ENCODE assay signal across 13 cellular contexts in the genomic region with DNA sequence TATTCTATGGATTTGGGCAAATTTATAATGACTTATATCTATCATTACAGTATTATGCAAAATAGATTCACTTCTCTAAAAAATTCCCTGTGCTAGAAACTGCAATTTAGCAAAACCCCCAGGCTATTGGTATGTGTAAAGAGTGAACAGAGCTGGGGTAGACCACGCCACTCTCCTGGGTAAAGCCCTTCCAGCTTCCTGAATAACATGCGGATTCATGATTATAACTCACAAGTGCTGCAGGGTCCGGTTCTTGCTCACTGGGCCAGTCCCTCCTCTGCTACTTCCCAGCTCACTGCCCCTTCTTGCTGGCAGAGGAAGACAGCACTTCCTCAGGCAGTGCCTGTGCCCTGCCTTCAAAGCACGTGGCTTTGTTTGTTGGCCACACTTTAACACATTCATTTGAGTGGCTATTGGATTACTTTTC. TPM values are rescaled to one million over a fixed set of nuclear protein-coding genes. Genes with fewer than 3 reads are reported as not detected.
A peak's percentile ranks its signal among the peaks of the same experiment; 100 is the strongest.
DNase-seq lines count a peak whose midpoint lies in the region; ATAC-seq and TF ChIP-seq lines count a peak whose summit lies in the region.
"Had no signal": no experiment of that assay in that cellular context is flagged by ENCODE, and none has a peak within 500 bp of the region (broad histone marks: within the 10 kb centered on the region; RNA-seq: fewer than 3 reads in every experiment).

No MANE protein-coding gene starts in this region.

- no peak overlapping the region for H3K27ac Mint-ChIP-seq in activated CD4-positive, alpha-beta T cell treated with anti-CD3 and anti-CD28 coated beads, Interleukin-2, amount 10 ng/mL, durations not matched to agents 7 days and 5 days

- WGBS in heart right ventricle, 2 donors, result 61 to 76% methylated on average over 4 of the region's 4 CpGs
- WGBS in right cardiac atrium, result 61% methylated on average over 4 of the region's 4 CpGs
- 63 to 71% methylated on average over 4 of the region's 4 CpGs for whole genome bisulfite sequencing in aorta, 2 donors

- no peaks in the 10 kb centered on the region for H3K27me3 Mint-ChIP-seq in activated CD4-positive, alpha-beta T cell treated with anti-CD3 and anti-CD28 coated beads, Interleukin-2, amount 10 ng/mL, durations not matched to agents 7 days and 5 days

- no peaks in the 10 kb centered on the region for H3K9me3 Mint-ChIP-seq in activated CD4-positive, alpha-beta T cell treated with anti-CD3 and anti-CD28 coated beads, Interleukin-2, amount 10 ng/mL, durations not matched to agents 7 days and 5 days

- peak in 6 of 8 donors; percentile 17 to 60 (median 32) for ATAC-seq in heart right ventricle
- ATAC-seq in right cardiac atrium, result peak; percentile 47 to 54
- peak; percentile 53 for ATAC-seq in aorta (ENCODE audit: low FRiP score)

- CTCF ChIA-PET in activated CD4-positive, alpha-beta T cell treated with anti-CD3 and anti-CD28 coated beads, Interleukin-2, amount 10 ng/mL, durations not matched to agents 7 days and 5 days (lab: Charles Lee), result interaction anchor here (0.5 kb wide), 1 partner anchor 74 kb away, joined by 3 read pairs; no protein-coding TSS in a partner anchor

- H3K4me1 Mint-ChIP-seq in activated CD4-positive, alpha-beta T cell treated with anti-CD3 and anti-CD28 coated beads, Interleukin-2, amount 10 ng/mL, durations not matched to agents 7 days and 5 days, result peaks cover 51% of the 10 kb centered on the region

- H3K27ac ChIP-seq in heart right ventricle, result peak overlapping the region in 1 of 10 donors; percentile 27
- no peak overlapping the region for H3K27ac ChIP-seq in right cardiac atrium (ENCODE audit: low read length)
- no peak overlapping the region for H3K27ac ChIP-seq in aorta (ENCODE audit: low read depth in 1 of 2, low read length in 2 of 2)
- H3K27ac ChIP-seq: prostate gland had no signal

- no peak overlapping the region for H3K4me3 ChIP-seq in heart right ventricle
- H3K4me3 ChIP-seq in right cardiac atrium (ENCODE audit: low read length), result no peak overlapping the region
- H3K4me3 ChIP-seq in aorta (ENCODE audit: low read length in 2 of 2), result no peak overlapping the region
- H3K4me3 ChIP-seq in HAP-1, result no peak overlapping the region
- H3K4me3 ChIP-seq: prostate gland had no signal

- in situ Hi-C loops in HAP-1 (cut with MboI; ENCODE audit: low sequenced_read_pairs), result no loop called here

- TF ChIP-seq CTCF in heart right ventricle (IDR thresholded peaks at IDR 0.05), result no peak

- POLR2A ChIA-PET in activated CD4-positive, alpha-beta T cell treated with anti-CD3 and anti-CD28 coated beads, Interleukin-2, amount 10 ng/mL, durations not matched to agents 7 days and 5 days (lab: Charles Lee), result no interaction called here

- H3K4me1 ChIP-seq in heart right ventricle (peaks cover 0 to 28% (median 0%) of the 10 kb centered on the region in 9 donors), right cardiac atrium (ENCODE audit: control insufficient read depth, insufficient read depth, low read length) (no peaks in the 10 kb centered on the region), aorta (ENCODE audit: control insufficient read depth in 1 of 2, insufficient read depth in 2 of 2, low read length in 2 of 2) (no peaks in the 10 kb centered on the region), HAP-1 (no peaks in the 10 kb centered on the region)
- H3K4me1 ChIP-seq: prostate gland had no signal

- intact Hi-C loops in heart right ventricle (cut with DNase I), result no loop called here
- intact Hi-C loops in cardiac septum (cut with DNase I), result no loop called here
- intact Hi-C loops in right cardiac atrium (cut with DNase I), result no loop called here
- intact Hi-C loops in aorta (cut with DNase I), result no loop called here

- no peaks in the 10 kb centered on the region for H3K9me3 ChIP-seq in heart right ventricle
- H3K9me3 ChIP-seq in right cardiac atrium (ENCODE audit: control insufficient read depth, low read length), result no peaks in the 10 kb centered on the region
- no peaks in the 10 kb centered on the region for H3K9me3 ChIP-seq in aorta (ENCODE audit: control insufficient read depth, low read length)
- no peaks in the 10 kb centered on the region for H3K9me3 ChIP-seq in HAP-1
- H3K9me3 ChIP-seq: prostate gland had no signal

- DNase-seq in heart right ventricle, result no peak
- DNase-seq in cardiac septum (ENCODE audit: low spot score), result no peak
- no peak for DNase-seq in right cardiac atrium
- peak; percentile 68 to 72 for DNase-seq in aorta
- DNase-seq in HAP-1 (ENCODE audit: low spot score in 2 of 2), result no peak
- no peak for DNase-seq in NCI-H1930 (lab: John Stamatoyannopoulos, UW)
- DNase-seq in activated CD4-positive, alpha-beta T cell treated with anti-CD3 and anti-CD28 coated beads, Interleukin-2, amount 10 ng/mL, durations not matched to agents 7 days and 5 days, result no peak
- DNase-seq: GOT3, KBM-7, NCI-H1436, NCI-H510A treated with DMSO at 0.1 percent for 48 hours had no signal

- peak; percentile 29; the same call in 1 of the 2 replicates for TF ChIP-seq POLR2A in Raji (IDR thresholded peaks at IDR 0.05; ENCODE audit: insufficient read depth, low read depth, low read length)

- H3K36me3 ChIP-seq in heart right ventricle (no peaks in the 10 kb centered on the region), aorta (ENCODE audit: control insufficient read depth in 1 of 2, insufficient read depth in 2 of 2, low read length in 1 of 2) (no peaks in the 10 kb centered on the region), HAP-1 (replicated peaks) (no peaks in the 10 kb centered on the region)
- H3K36me3 ChIP-seq: prostate gland had no signal

- H3K4me3 Mint-ChIP-seq in activated CD4-positive, alpha-beta T cell treated with anti-CD3 and anti-CD28 coated beads, Interleukin-2, amount 10 ng/mL, durations not matched to agents 7 days and 5 days, result no peak overlapping the region

- H3K36me3 Mint-ChIP-seq in activated CD4-positive, alpha-beta T cell treated with anti-CD3 and anti-CD28 coated beads, Interleukin-2, amount 10 ng/mL, durations not matched to agents 7 days and 5 days (ENCODE audit: low read depth), result peaks cover 9% of the 10 kb centered on the region

- no peaks in the 10 kb centered on the region for H3K27me3 ChIP-seq in heart right ventricle
- no peaks in the 10 kb centered on the region for H3K27me3 ChIP-seq in right cardiac atrium (ENCODE audit: control insufficient read depth, insufficient read depth)
- H3K27me3 ChIP-seq in aorta (ENCODE audit: control insufficient read depth in 1 of 2, insufficient read depth in 2 of 2, low read length in 1 of 2), result no peaks in the 10 kb centered on the region
- no peaks in the 10 kb centered on the region for H3K27me3 ChIP-seq in HAP-1 (ENCODE audit: low read depth)

RNA-seq across cellular contexts. Expression of a gene that starts 4.1 kb away (rescaled TPM):
- total RNA-seq in heart right ventricle (1 to 10 TPM in 1 of 10 donors, under 1 TPM in 4, not detected in 5; 0.12 to 1.6 (median 0.34) TPM), cardiac septum (0.46 TPM), right cardiac atrium (under 1 TPM in 3 of 4 donors, not detected in 1; 0.17 to 0.54 (median 0.26) TPM), aorta (1 to 10 TPM; 1.8 to 2.3 TPM)
- polyA plus RNA-seq in heart right ventricle (under 1 TPM in 1 of 2 donors, not detected in 1; 0.01 TPM), right cardiac atrium (0.14 TPM), aorta (under 1 TPM in 1 of 2 donors, not detected in 1; 0.38 TPM)
- 1 to 10 TPM; 7.2 to 7.4 TPM for total RNA-seq in activated CD4-positive, alpha-beta T cell treated with anti-CD3 and anti-CD28 coated beads, Interleukin-2, amount 10 ng/mL, durations not matched to agents 7 days and 5 days
- total RNA-seq: prostate gland had no signal

RNA-seq across cellular contexts. Expression of a gene that starts 24.0 kb away (rescaled TPM):
- total RNA-seq in heart right ventricle (10 to 100 TPM in 6 of 10 donors, 1 to 10 TPM in 4; 7.5 to 16.9 (median 12.6) TPM), cardiac septum (10.9 TPM), right cardiac atrium (10 to 100 TPM in 3 of 4 donors, 1 to 10 TPM in 1; 9.5 to 11.9 (median 10.3) TPM), aorta (10 to 100 TPM; 13.6 to 13.9 TPM)
- polyA plus RNA-seq in heart right ventricle (1 to 10 TPM; 5.6 to 7.9 TPM), right cardiac atrium (6.5 TPM), aorta (1 to 10 TPM; 5.6 to 7.5 TPM)
- total RNA-seq in activated CD4-positive, alpha-beta T cell treated with anti-CD3 and anti-CD28 coated beads, Interleukin-2, amount 10 ng/mL, durations not matched to agents 7 days and 5 days, result 1 to 10 TPM; 1.4 to 1.8 TPM

RNA-seq across cellular contexts. Expression of a gene that starts 42.4 kb away (rescaled TPM):
- total RNA-seq in heart right ventricle, result 10 to 100 TPM in 1 of 10 donors, 1 to 10 TPM in 6, under 1 TPM in 3; 0.55 to 19.3 (median 1.9) TPM
- 1 to 10 TPM; 1.1 to 3.7 TPM for polyA plus RNA-seq in heart right ventricle
- total RNA-seq in cardiac septum, result 2.0 TPM
- total RNA-seq in right cardiac atrium, result 1 to 10 TPM; 4.3 to 7.5 (median 5.5) TPM
- 4.4 TPM for polyA plus RNA-seq in right cardiac atrium
- total RNA-seq in aorta, result 1 to 10 TPM; 2.1 to 5.7 TPM
- 1 to 10 TPM in 1 of 2 donors, under 1 TPM in 1; 0.50 to 4.0 TPM for polyA plus RNA-seq in aorta
- total RNA-seq in activated CD4-positive, alpha-beta T cell treated with anti-CD3 and anti-CD28 coated beads, Interleukin-2, amount 10 ng/mL, durations not matched to agents 7 days and 5 days, result not detected

RNA-seq across cellular contexts. Expression of a gene that starts 57.0 kb away (rescaled TPM):
- total RNA-seq in heart right ventricle (100 to 1,000 TPM; 213 to 379 (median 240) TPM), cardiac septum (211 TPM), right cardiac atrium (100 to 1,000 TPM; 205 to 254 (median 232) TPM), aorta (10 to 100 TPM; 64.0 to 83.5 TPM)
- polyA plus RNA-seq in heart right ventricle (100 to 1,000 TPM in 1 of 2 donors, 10 to 100 TPM in 1; 90.3 to 126 TPM), right cardiac atrium (146 TPM), aorta (10 to 100 TPM; 44.6 to 71.6 TPM)
- 10 to 100 TPM; 67.1 to 72.7 TPM for total RNA-seq in activated CD4-positive, alpha-beta T cell treated with anti-CD3 and anti-CD28 coated beads, Interleukin-2, amount 10 ng/mL, durations not matched to agents 7 days and 5 days

Comparison
In these comparisons a context has a peak if more than half of its experiments do, and no peak if none do; other contexts are left out.
1. DNase-seq: peak in aorta (2 of 2); none in heart right ventricle (0 of 2), cardiac septum (single experiment), right cardiac atrium (0 of 3), HAP-1 (0 of 2), NCI-H1930 (0 of 2) and activated CD4-positive, alpha-beta T cell treated with anti-CD3 and anti-CD28 coated beads, Interleukin-2, amount 10 ng/mL, durations not matched to agents 7 days and 5 days (single experiment).
2. Peak in every context shown above with its lines, with median percentiles within 50 percentile points of each other: ATAC-seq.